23 cellular contexts compared by ENCODE assay signal in the genomic region with DNA sequence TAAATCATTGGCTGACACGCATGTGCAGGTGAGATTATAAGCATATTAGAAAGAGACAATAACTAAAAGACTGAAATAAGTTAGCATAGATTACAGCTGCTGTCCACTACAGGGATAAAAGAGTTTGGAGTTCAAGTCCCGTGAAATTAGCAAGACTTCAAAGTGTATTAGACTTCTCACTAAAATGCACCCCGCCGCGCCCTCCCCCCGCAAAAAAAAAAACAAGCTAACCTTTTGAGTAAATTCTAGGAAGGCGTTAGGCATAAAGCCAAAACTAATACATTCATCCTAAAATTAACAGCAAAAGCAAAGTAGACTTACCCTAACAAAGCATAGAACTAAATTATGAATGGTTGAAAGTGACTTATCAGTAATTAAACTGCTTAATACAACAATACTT.
DNase-seq lines count a peak whose midpoint lies in the region; ATAC-seq, FAIRE-seq and TF ChIP-seq lines count a peak whose summit lies in the region.
"Had no signal": no experiment of that assay in that cellular context is flagged by ENCODE, and none has a peak within 500 bp of the region (broad histone marks: within the 10 kb centered on the region; RNA-seq: fewer than 3 reads in every experiment).

No MANE protein-coding gene starts in this region.

- dilution Hi-C loops in mammary epithelial cell (cut with HindIII; ENCODE audit: low sequenced_read_pairs) = no loop called here

- no peak for ATAC-seq in GM18861 (IDR thresholded peaks at IDR 0.05; ENCODE audit: unreplicated experiment)
- ATAC-seq: HepG2 had no signal

- intact Hi-C loops in mammary epithelial cell (cut with micrococcal nuclease) = loop anchor here (5.0 kb wide), 1 partner anchor 56 kb away; no protein-coding TSS in a partner anchor

- H3K36me3 ChIP-seq in mammary epithelial cell (ENCODE audit: insufficient read depth, low read length) = peaks cover 1% of the 10 kb centered on the region
- H3K36me3 ChIP-seq: BLaER1 had no signal

- no peaks in the 10 kb centered on the region for H3K9me3 ChIP-seq in mammary epithelial cell (replicated peaks; ENCODE audit: insufficient read depth, low read length)
- H3K9me3 ChIP-seq: BLaER1 had no signal

- no peaks in the 10 kb centered on the region for H3K79me2 ChIP-seq in mammary epithelial cell (ENCODE audit: insufficient read depth, low read length)

- no peak for TF ChIP-seq CTCF in mammary epithelial cell (conservative IDR thresholded peaks at IDR 0.05 in 1 of 2, IDR thresholded peaks at IDR 0.05 in 1 of 2; ENCODE audit: extremely low read depth in 1 of 2, insufficient read depth in 1 of 2, low read depth in 1 of 2, low read length in 2 of 2)

- CTCF ChIA-PET in mammary epithelial cell (lab: Charles Lee; ENCODE audit: low non-redundant PET) = no interaction called here

- H4K20me1 ChIP-seq in mammary epithelial cell (ENCODE audit: insufficient read depth, low read length) = no peaks in the 10 kb centered on the region
- H4K20me1 ChIP-seq: BLaER1 had no signal

- H3K9ac ChIP-seq in mammary epithelial cell (ENCODE audit: insufficient read depth, low read length) = no peak overlapping the region
- H3K9ac ChIP-seq: BLaER1 had no signal

- H2AFZ ChIP-seq in mammary epithelial cell (ENCODE audit: low read depth, low read length) = peak overlapping the region; percentile 53

- BruUV-seq in mammary epithelial cell (replicated peaks; lab: Mats Ljungman, UMichigan) = no TSS peak

- peak overlapping the region; percentile 60 for H3K27ac ChIP-seq in mammary epithelial cell (ENCODE audit: insufficient read depth, low read depth, low read length)
- H3K27ac ChIP-seq in epithelial cell of prostate = peak overlapping the region; percentile 54
- H3K27ac ChIP-seq: 22Rv1, BLaER1 had no signal

- no peaks in the 10 kb centered on the region for H3K27me3 ChIP-seq in mammary epithelial cell (ENCODE audit: insufficient read depth, low read length)
- H3K27me3 ChIP-seq: BLaER1 had no signal

- H3K4me2 ChIP-seq in mammary epithelial cell (ENCODE audit: insufficient read depth, low read depth, low read length) = peak overlapping the region; percentile 80
- H3K4me2 ChIP-seq: BLaER1 had no signal

- peak overlapping the region in 2 of 3 experiments; percentile 33 to 42 for H3K4me3 ChIP-seq in mammary epithelial cell (replicated peaks in 1 of 3; ENCODE audit: insufficient read depth in 1 of 3, low read depth in 2 of 3, low read length in 3 of 3)
- H3K4me3 ChIP-seq: BLaER1 had no signal

- 18% methylated on average over 3 of the region's 7 CpGs for WGBS in mammary epithelial cell (ENCODE audit: low coverage, missing lambda C conversion rate)

- no peak for FAIRE-seq in urothelium cell line (lab: Jason Lieb, UNC)
- FAIRE-seq: H1, HepG2 had no signal

- peaks cover 20% of the 10 kb centered on the region for H3K4me1 ChIP-seq in mammary epithelial cell (ENCODE audit: insufficient read depth, low read length)
- H3K4me1 ChIP-seq: BLaER1 had no signal

- in situ Hi-C loops in mammary epithelial cell (cut with MboI; ENCODE audit: low sequenced_read_pairs in 2 of 2) = no loop called here

- DNase-seq in SHP77 (lab: John Stamatoyannopoulos, UW) = peak; percentile 6 to 8
- no peak for DNase-seq in SHP77 treated with DMSO at 0.1 percent for 48 hours (lab: John Stamatoyannopoulos, UW)
- DNase-seq in mammary epithelial cell = no peak
- DNase-seq in epithelial cell of prostate (ENCODE audit: low read depth, low spot score) = no peak
- peak; percentile 4 for DNase-seq in urothelium cell line (ENCODE audit: low spot score)
- DNase-seq in globus pallidus (ENCODE audit: low spot score) = no peak
- DNase-seq in DMS114 treated with DMSO at 0.1 percent for 48 hours (lab: John Stamatoyannopoulos, UW; ENCODE audit: unreplicated experiment) = no peak
- DNase-seq: CD4-positive, CD25-positive, alpha-beta regulatory T cell; HCEC 1CT; Karpas-422; NCI-H1092 treated with DMSO at 0.1 percent for 48 hours; NCI-H1436; NCI-H187 treated with DMSO at 0.1 percent for 48 hours; NCI-H2171 treated with DMSO at 0.1 percent for 48 hours; NCI-H345; NCI-H524; NCI-H774; Right ventricle myocardium superior had no signal

Comparison
In these comparisons a context has a peak if more than half of its experiments do, and no peak if none do; other contexts are left out.
1. DNase-seq: peak in SHP77 (2 of 2) and urothelium cell line (single experiment); none in SHP77 treated with DMSO at 0.1 percent for 48 hours (single experiment), mammary epithelial cell (single experiment), epithelial cell of prostate (single experiment), globus pallidus (single experiment) and DMS114 treated with DMSO at 0.1 percent for 48 hours (single experiment).